ENCODE assay signal across 10 cellular contexts in the genomic region with DNA sequence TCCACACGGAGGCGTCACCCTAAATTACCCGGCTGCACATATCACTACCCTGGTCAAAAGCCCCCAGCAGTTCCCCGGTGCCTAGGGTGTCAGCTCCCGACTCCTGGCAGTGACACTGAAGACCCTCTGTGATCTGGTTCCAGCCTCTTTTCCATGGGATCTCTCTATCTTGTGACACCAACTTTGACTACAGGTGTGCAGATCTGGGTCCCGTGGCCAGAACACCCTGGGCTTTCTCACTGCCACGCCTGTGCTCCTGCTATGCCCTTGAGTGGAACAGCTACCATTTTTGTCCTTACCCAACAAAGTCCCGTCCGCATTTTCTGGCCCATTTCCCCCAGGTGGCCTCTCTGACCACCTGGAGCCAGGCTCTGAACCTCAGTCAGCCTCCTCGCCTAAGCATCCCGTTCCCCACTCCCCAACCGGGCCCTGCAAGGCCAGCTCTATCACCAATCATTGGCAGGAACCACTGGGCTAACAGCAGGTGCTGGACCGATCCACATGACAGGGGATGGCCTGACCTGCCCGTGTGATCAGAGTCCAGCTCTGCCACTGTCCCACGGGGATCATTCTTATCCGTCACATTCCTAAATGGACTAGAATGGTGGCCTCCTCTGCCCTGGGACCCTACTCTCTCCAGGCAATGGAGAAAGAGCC. TPM values are rescaled to one million over a fixed set of nuclear protein-coding genes. Genes with fewer than 3 reads are reported as not detected.
DNase-seq lines count a peak whose midpoint lies in the region; ATAC-seq and TF ChIP-seq lines count a peak whose summit lies in the region.
"Had no signal": no experiment of that assay in that cellular context is flagged by ENCODE, and none has a peak within 500 bp of the region (broad histone marks: within the 10 kb centered on the region; RNA-seq: fewer than 3 reads in every experiment).

No MANE protein-coding gene starts in this region.

- ATAC-seq in GM23338: no peak
- ATAC-seq in lower lobe of right lung: no peak
- no peak for ATAC-seq in HG03571 (IDR thresholded peaks at IDR 0.05; ENCODE audit: unreplicated experiment)

- no peak for TF ChIP-seq CTCF in GM23338 (conservative IDR thresholded peaks at IDR 0.05; ENCODE audit: low read depth in 2 of 2)
- TF ChIP-seq CTCF in lower lobe of right lung (IDR thresholded peaks at IDR 0.05): no peak
- no peak for TF ChIP-seq CTCF in SK-N-SH (IDR thresholded peaks at IDR 0.05)

- H3K27me3 Mint-ChIP-seq in GM23338 (ENCODE audit: insufficient read depth, low read depth, poor library complexity): peaks cover 33% of the 10 kb centered on the region
- peaks cover 18% of the 10 kb centered on the region for H3K27me3 Mint-ChIP-seq in activated CD4-positive, alpha-beta memory T cell treated with anti-CD3 and anti-CD28 coated beads, Interleukin-2, amount 10 ng/mL, durations not matched to agents 7 days and 5 days

- H3K4me3 Mint-ChIP-seq in GM23338: no peak overlapping the region
- H3K4me3 Mint-ChIP-seq in activated CD4-positive, alpha-beta memory T cell treated with anti-CD3 and anti-CD28 coated beads, Interleukin-2, amount 10 ng/mL, durations not matched to agents 7 days and 5 days: no peak overlapping the region

- peaks cover 75% of the 10 kb centered on the region for H3K4me1 Mint-ChIP-seq in GM23338
- H3K4me1 Mint-ChIP-seq in activated CD4-positive, alpha-beta memory T cell treated with anti-CD3 and anti-CD28 coated beads, Interleukin-2, amount 10 ng/mL, durations not matched to agents 7 days and 5 days: peaks cover 47% of the 10 kb centered on the region

- H3K36me3 ChIP-seq in GM23338 (ENCODE audit: insufficient read depth) (no peaks in the 10 kb centered on the region), lower lobe of right lung (no peaks in the 10 kb centered on the region), SK-N-SH (replicated peaks in 1 of 2; ENCODE audit: control insufficient read depth in 1 of 2, insufficient read depth in 2 of 2, low read length in 1 of 2) (no peaks in the 10 kb centered on the region)

- intact Hi-C loops in lower lobe of right lung (cut with DNase I): loop anchor here (10.0 kb wide), 1 partner anchor 142 kb away; a partner anchor contains a TSS

- POLR2A ChIA-PET in activated CD4-positive, alpha-beta memory T cell treated with anti-CD3 and anti-CD28 coated beads, Interleukin-2, amount 10 ng/mL, durations not matched to agents 7 days and 5 days (lab: Charles Lee): interaction anchor here (0.8 to 9.8 kb wide), 6 partner anchors 10 to 302 kb away, joined by 3 to 134 read pairs (median 4); a partner anchor contains a TSS
- POLR2A ChIA-PET in SK-N-SH (lab: Yijun Ruan, JAX): no interaction called here

- H3K9me2 ChIP-seq in GM23338 (ENCODE audit: insufficient read depth) (no peaks in the 10 kb centered on the region), SK-N-SH (no peaks in the 10 kb centered on the region)

- DNase-seq in GM23338 (ENCODE audit: low spot score): no peak
- DNase-seq in activated CD4-positive, alpha-beta memory T cell treated with anti-CD3 and anti-CD28 coated beads, Interleukin-2, amount 10 ng/mL, durations not matched to agents 7 days and 5 days: no peak
- no peak for DNase-seq in lower lobe of right lung
- no peak for DNase-seq in RPMI8226
- no peak for DNase-seq in NCI-H1048 (lab: John Stamatoyannopoulos, UW)
- DNase-seq in SK-N-SH: no peak
- DNase-seq: HCEC 1CT, NCI-H2029 had no signal

- H3K9ac ChIP-seq in SK-N-SH: no peak overlapping the region

- 77% methylated on average over 5 of the region's 16 CpGs for WGBS in SK-N-SH (ENCODE audit: low lambda C conversion rate)

- no peak for TF ChIP-seq EP300 in SK-N-SH (IDR thresholded peaks at IDR 0.05; ENCODE audit: borderline replicate concordance in 1 of 2, low read depth in 1 of 2, low read length in 1 of 2)

- CTCF ChIA-PET in activated CD4-positive, alpha-beta memory T cell treated with anti-CD3 and anti-CD28 coated beads, Interleukin-2, amount 10 ng/mL, durations not matched to agents 7 days and 5 days (lab: Charles Lee): interaction anchor here (1.1 to 7.0 kb wide), 3 partner anchors 38 to 144 kb away, joined by 3 to 115 read pairs (median 7); a partner anchor contains a TSS
- CTCF ChIA-PET in SK-N-SH (lab: Yijun Ruan, JAX): interaction anchor here (0.8 to 1.5 kb wide), 3 partner anchors 127 to 1047 kb away, joined by 3 to 8 read pairs (median 4); no protein-coding TSS in a partner anchor

- no peaks in the 10 kb centered on the region for H4K20me1 ChIP-seq in GM23338 (replicated peaks; ENCODE audit: insufficient read depth)
- H4K20me1 ChIP-seq in SK-N-SH (ENCODE audit: insufficient read depth): no peaks in the 10 kb centered on the region

- no peaks in the 10 kb centered on the region for H3K9me3 ChIP-seq in lower lobe of right lung
- no peaks in the 10 kb centered on the region for H3K9me3 ChIP-seq in SK-N-SH

- H3K79me2 ChIP-seq in GM23338 (replicated peaks; ENCODE audit: insufficient read depth) (no peaks in the 10 kb centered on the region), SK-N-SH (ENCODE audit: insufficient read depth) (no peaks in the 10 kb centered on the region)

- no peaks in the 10 kb centered on the region for H3K36me3 Mint-ChIP-seq in GM23338 (ENCODE audit: low read depth)
- H3K36me3 Mint-ChIP-seq in activated CD4-positive, alpha-beta memory T cell treated with anti-CD3 and anti-CD28 coated beads, Interleukin-2, amount 10 ng/mL, durations not matched to agents 7 days and 5 days (ENCODE audit: low read depth): no peaks in the 10 kb centered on the region

- H3K4me1 ChIP-seq in GM23338 (ENCODE audit: insufficient read depth) (peaks cover 44% of the 10 kb centered on the region), lower lobe of right lung (peaks cover 68% of the 10 kb centered on the region), SK-N-SH (ENCODE audit: control insufficient read depth in 1 of 2, insufficient read depth in 2 of 2, low read depth in 1 of 2, low read length in 1 of 2) (peaks cover 4 to 9% of the 10 kb centered on the region in 2 experiments; a peak in 2 of 4 replicates)

- H3K4me3 ChIP-seq in GM23338: no peak overlapping the region
- no peak overlapping the region for H3K4me3 ChIP-seq in lower lobe of right lung
- no peak overlapping the region for H3K4me3 ChIP-seq in skin epidermis
- H3K4me3 ChIP-seq in SK-N-SH (ENCODE audit: low read depth in 2 of 2, low read length in 1 of 2): no peak overlapping the region

- peak overlapping the region; percentile 38; the same call in 1 of the 2 replicates for H3K4me2 ChIP-seq in GM23338
- H3K4me2 ChIP-seq in SK-N-SH: no peak overlapping the region

- H3K27ac ChIP-seq in GM23338 (ENCODE audit: low read depth): peak overlapping the region; percentile 99
- H3K27ac ChIP-seq in lower lobe of right lung: peak overlapping the region; percentile 86
- H3K27ac ChIP-seq in skin epidermis: peak overlapping the region in 18 of 21 experiments; percentile 23 to 94 (median 75)
- H3K27ac ChIP-seq in SK-N-SH (ENCODE audit: low read depth in 2 of 2, low read length in 1 of 2): no peak overlapping the region

- H2AFZ ChIP-seq in GM23338 (no peak overlapping the region), SK-N-SH (ENCODE audit: low read depth) (no peak overlapping the region)

- TF ChIP-seq RAD21 in SK-N-SH (IDR thresholded peaks at IDR 0.05; ENCODE audit: low read length): no peak

- H3K27me3 ChIP-seq in GM23338 (ENCODE audit: insufficient read depth) (no peaks in the 10 kb centered on the region), lower lobe of right lung (ENCODE audit: low read depth) (no peaks in the 10 kb centered on the region), SK-N-SH (ENCODE audit: insufficient read depth) (no peaks in the 10 kb centered on the region)

- peak overlapping the region; percentile 86 for H3K27ac Mint-ChIP-seq in GM23338
- peak overlapping the region; percentile 44 for H3K27ac Mint-ChIP-seq in activated CD4-positive, alpha-beta memory T cell treated with anti-CD3 and anti-CD28 coated beads, Interleukin-2, amount 10 ng/mL, durations not matched to agents 7 days and 5 days

- H3K9me3 Mint-ChIP-seq in GM23338: no peaks in the 10 kb centered on the region
- H3K9me3 Mint-ChIP-seq in activated CD4-positive, alpha-beta memory T cell treated with anti-CD3 and anti-CD28 coated beads, Interleukin-2, amount 10 ng/mL, durations not matched to agents 7 days and 5 days: no peaks in the 10 kb centered on the region

- H3F3A ChIP-seq in GM23338 (replicated peaks; ENCODE audit: low read depth) (peaks cover 11% of the 10 kb centered on the region; the same call in 1 of the 2 replicates), SK-N-SH (replicated peaks; ENCODE audit: insufficient read depth) (peaks cover 4% of the 10 kb centered on the region)

TF ChIP-seq in SK-N-SH, 30 proteins besides CTCF, POLR2A, EP300 and RAD21 (continues in another document):
- TF ChIP-seq FOSL2 (IDR thresholded peaks at IDR 0.05; ENCODE audit: borderline replicate concordance, low read depth): no peak
- TF ChIP-seq ELF1 (IDR thresholded peaks at IDR 0.05): no peak
- no peak for TF ChIP-seq RFX5 (IDR thresholded peaks at IDR 0.05; ENCODE audit: low read length)
- TF ChIP-seq, protein P1, sequence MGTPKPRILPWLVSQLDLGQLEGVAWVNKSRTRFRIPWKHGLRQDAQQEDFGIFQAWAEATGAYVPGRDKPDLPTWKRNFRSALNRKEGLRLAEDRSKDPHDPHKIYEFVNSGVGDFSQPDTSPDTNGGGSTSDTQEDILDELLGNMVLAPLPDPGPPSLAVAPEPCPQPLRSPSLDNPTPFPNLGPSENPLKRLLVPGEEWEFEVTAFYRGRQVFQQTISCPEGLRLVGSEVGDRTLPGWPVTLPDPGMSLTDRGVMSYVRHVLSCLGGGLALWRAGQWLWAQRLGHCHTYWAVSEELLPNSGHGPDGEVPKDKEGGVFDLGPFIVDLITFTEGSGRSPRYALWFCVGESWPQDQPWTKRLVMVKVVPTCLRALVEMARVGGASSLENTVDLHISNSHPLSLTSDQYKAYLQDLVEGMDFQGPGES (IDR thresholded peaks at IDR 0.05; ENCODE audit: low read depth, low read length): no peak

RNA-seq across cellular contexts. Expression of a gene that starts 20.7 kb away (rescaled TPM):
- total RNA-seq in GM23338 (2014; rRNA removed; shearing (Covaris generic)): 11.5 and 12.7 TPM in 2 replicates
- polyA plus RNA-seq in GM23338 (2016; fragmentation: Nextera tagmentation; extraction: Ambion mirVana): 2.6 and 2.8 TPM in 2 replicates
- total RNA-seq in activated CD4-positive, alpha-beta memory T cell treated with anti-CD3 and anti-CD28 coated beads, Interleukin-2, amount 10 ng/mL, durations not matched to agents 7 days and 5 days: 10 to 100 TPM; 24.9 to 25.0 TPM
- total RNA-seq in lower lobe of right lung: 51.1 TPM
- 2.3 and 2.7 TPM in 2 replicates for polyA plus RNA-seq in SK-N-SH (2012; rRNA removed)
- polyA plus RNA-seq in SK-N-SH (2012; cell fraction: cytosol; rRNA removed): 1.4 and 2.3 TPM in 2 replicates
- 8.3 and 9.9 TPM in 2 replicates for polyA plus RNA-seq in SK-N-SH (2012; cell fraction: nucleus; rRNA removed)

Comparison
In these comparisons a context has a peak if more than half of its experiments do, and no peak if none do; other contexts are left out.
1. H3K27ac ChIP-seq: peak in GM23338 (single experiment), lower lobe of right lung (single experiment) and skin epidermis (18 of 21); none in SK-N-SH (0 of 2).